ENCODE assay signal across 24 cellular contexts in genomic region chr11:73230276-73230875, GRCh38. TPM values are rescaled to one million over a fixed set of nuclear protein-coding genes. Genes with fewer than 3 reads are reported as not detected.
DNase-seq lines count a peak whose midpoint lies in the region; ATAC-seq and TF ChIP-seq lines count a peak whose summit lies in the region.
"Had no signal": no experiment of that assay in that cellular context is flagged by ENCODE, and none has a peak within 500 bp of the region (broad histone marks: within the 10 kb centered on the region; RNA-seq: fewer than 3 reads in every experiment).

No MANE protein-coding gene starts in this region.

- intact Hi-C loops in psoas muscle (cut with DNase I): no loop called here

- TF ChIP-seq CTCF in glutamatergic neuron (IDR thresholded peaks at IDR 0.05; ENCODE audit: partially characterized antibody, unreplicated experiment): no peak
- TF ChIP-seq CTCF in psoas muscle (IDR thresholded peaks at IDR 0.05): no peak

- peaks cover 5% of the 10 kb centered on the region for H3K4me1 Mint-ChIP-seq in glutamatergic neuron (ENCODE audit: low read depth, unreplicated experiment)
- H3K4me1 Mint-ChIP-seq in activated naive CD8-positive, alpha-beta T cell treated with anti-CD3 and anti-CD28 coated beads, Interleukin-2, amount 50 U/mL, for 24 hours: no peaks in the 10 kb centered on the region
- H3K4me1 Mint-ChIP-seq: immature natural killer cell had no signal

- H3K9me3 Mint-ChIP-seq in glutamatergic neuron (ENCODE audit: unreplicated experiment): peaks cover 2% of the 10 kb centered on the region
- no peaks in the 10 kb centered on the region for H3K9me3 Mint-ChIP-seq in activated naive CD8-positive, alpha-beta T cell treated with anti-CD3 and anti-CD28 coated beads, Interleukin-2, amount 50 U/mL, for 24 hours
- H3K9me3 Mint-ChIP-seq: immature natural killer cell had no signal

- H4K20me1 ChIP-seq in BLaER1: no peaks in the 10 kb centered on the region

- no peak overlapping the region for H3K4me3 ChIP-seq in BLaER1
- H3K4me3 ChIP-seq in H7 (ENCODE audit: insufficient read depth, low read depth, low read length): no peak overlapping the region
- no peak overlapping the region for H3K4me3 ChIP-seq in psoas muscle
- H3K4me3 ChIP-seq: breast epithelium had no signal

- ATAC-seq in psoas muscle: no peak
- ATAC-seq in activated CD4-positive, CD25-positive, alpha-beta regulatory T cell treated with anti-CD3 and anti-CD28 coated beads, Interleukin-2, amount 50 U/mL, for 24 hours: no peak
- ATAC-seq in activated naive CD8-positive, alpha-beta T cell treated with anti-CD3 and anti-CD28 coated beads, Interleukin-2, amount 50 U/mL, for 24 hours: no peak
- ATAC-seq: foreskin keratinocyte, HCT116 had no signal

- H3K9me3 ChIP-seq in BLaER1 (no peaks in the 10 kb centered on the region), psoas muscle (no peaks in the 10 kb centered on the region)
- H3K9me3 ChIP-seq: breast epithelium, neutrophil had no signal

- peak overlapping the region; percentile 50; the same call in 1 of the 2 replicates for H3K4me2 ChIP-seq in BLaER1

- H3K9ac ChIP-seq in BLaER1: no peak overlapping the region

- H3K27me3 Mint-ChIP-seq in glutamatergic neuron (ENCODE audit: unreplicated experiment): peaks cover 9% of the 10 kb centered on the region
- peaks cover 2% of the 10 kb centered on the region for H3K27me3 Mint-ChIP-seq in activated naive CD8-positive, alpha-beta T cell treated with anti-CD3 and anti-CD28 coated beads, Interleukin-2, amount 50 U/mL, for 24 hours

- H3K36me3 ChIP-seq in BLaER1 (no peaks in the 10 kb centered on the region), H7 (replicated peaks; ENCODE audit: control insufficient read depth, insufficient read depth, low read length) (no peaks in the 10 kb centered on the region), psoas muscle (ENCODE audit: insufficient read depth in 1 of 2, low read depth in 1 of 2) (peaks cover 0 to 46% of the 10 kb centered on the region in 2 donors)
- H3K36me3 ChIP-seq: breast epithelium had no signal

- H3K4me1 ChIP-seq in BLaER1 (peaks cover 13% of the 10 kb centered on the region), psoas muscle (peaks cover 29% of the 10 kb centered on the region)

- DNase-seq in H7 (peak; percentile 11), glutamatergic neuron (peak; percentile 3), psoas muscle (peak in 1 of 2 donors; percentile 32), NCI-H2107 (lab: John Stamatoyannopoulos, UW) (no peak)
- no peak for DNase-seq in activated naive CD8-positive, alpha-beta T cell treated with anti-CD3 and anti-CD28 coated beads, Interleukin-2, amount 50 U/mL, for 24 hours
- DNase-seq: activated CD4-positive, alpha-beta T cell treated with anti-CD3 and anti-CD28 coated beads, Interleukin-2, amount 50 U/mL, for 48 hours; activated gamma-delta T cell; activated T-cell treated with anti-CD3 and anti-CD28 coated beads for 4 hours; Calu3; effector CD8-positive, alpha-beta T cell; foreskin keratinocyte; hippocampal formation; immature natural killer cell; NCI-H1092 treated with DMSO at 0.1 percent for 48 hours; NCI-H1930; NCI-H226; NCI-H748 treated with DMSO at 0.1 percent for 48 hours had no signal

- 79 to 88% (median 86%) methylated on average over 8 of the region's 8 CpGs for WGBS in psoas muscle, 3 donors

- H3K27me3 ChIP-seq in BLaER1: no peaks in the 10 kb centered on the region
- H3K27me3 ChIP-seq in H7 (ENCODE audit: control insufficient read depth, insufficient read depth, low read length): no peaks in the 10 kb centered on the region
- no peaks in the 10 kb centered on the region for H3K27me3 ChIP-seq in psoas muscle (ENCODE audit: insufficient read depth in 3 of 3, low read length in 2 of 3)
- H3K27me3 ChIP-seq: breast epithelium, foreskin keratinocyte, neutrophil had no signal

- H3K4me3 Mint-ChIP-seq in glutamatergic neuron (ENCODE audit: unreplicated experiment): no peak overlapping the region
- no peak overlapping the region for H3K4me3 Mint-ChIP-seq in activated naive CD8-positive, alpha-beta T cell treated with anti-CD3 and anti-CD28 coated beads, Interleukin-2, amount 50 U/mL, for 24 hours
- H3K4me3 Mint-ChIP-seq: immature natural killer cell had no signal

- H3K27ac Mint-ChIP-seq in glutamatergic neuron (ENCODE audit: unreplicated experiment): no peak overlapping the region
- no peak overlapping the region for H3K27ac Mint-ChIP-seq in activated naive CD8-positive, alpha-beta T cell treated with anti-CD3 and anti-CD28 coated beads, Interleukin-2, amount 50 U/mL, for 24 hours
- H3K27ac Mint-ChIP-seq: immature natural killer cell had no signal

- H3K36me3 Mint-ChIP-seq in glutamatergic neuron (ENCODE audit: unreplicated experiment): no peaks in the 10 kb centered on the region
- no peaks in the 10 kb centered on the region for H3K36me3 Mint-ChIP-seq in activated naive CD8-positive, alpha-beta T cell treated with anti-CD3 and anti-CD28 coated beads, Interleukin-2, amount 50 U/mL, for 24 hours (ENCODE audit: low read depth)
- H3K36me3 Mint-ChIP-seq: immature natural killer cell had no signal

- H3K27ac ChIP-seq in BLaER1 (no peak overlapping the region), psoas muscle (peak overlapping the region; percentile 36)
- H3K27ac ChIP-seq: breast epithelium, C4-2B, foreskin keratinocyte, neutrophil, VCaP had no signal

RNA-seq across cellular contexts. Expression of gene P2RY2, which starts 12.3 kb away (rescaled TPM):
- total RNA-seq in H7 (2014; rRNA removed; shearing (Covaris generic)): 0.11 and 0.35 TPM in 2 replicates
- total RNA-seq in glutamatergic neuron (ENCODE audit: unreplicated experiment): 0.69 TPM
- 10 to 100 TPM; 18.7 to 90.9 (median 43.8) TPM for total RNA-seq in psoas muscle
- 10 to 100 TPM; 43.8 to 50.9 (median 44.9) TPM for polyA plus RNA-seq in psoas muscle

RNA-seq across cellular contexts. Expression of gene P2RY6, which starts 41.8 kb away (rescaled TPM):
- total RNA-seq in H7 (2014; rRNA removed; shearing (Covaris generic)): 0.66 TPM in 1 of 2 replicates, not detected in the other
- total RNA-seq in glutamatergic neuron (ENCODE audit: unreplicated experiment) (not detected), psoas muscle (1 to 10 TPM in 3 of 4 donors, under 1 TPM in 1; 0.96 to 2.5 (median 1.5) TPM)
- 1 to 10 TPM in 2 of 3 donors, under 1 TPM in 1; 0.59 to 1.6 (median 1.2) TPM for polyA plus RNA-seq in psoas muscle
- total RNA-seq: Calu3, foreskin keratinocyte had no signal
- polyA plus RNA-seq: foreskin keratinocyte had no signal

Comparison
In these comparisons a context has a peak if more than half of its experiments do, and no peak if none do; other contexts are left out.
1. DNase-seq: peak in H7 (single experiment) and glutamatergic neuron (single experiment); none in NCI-H2107 (single experiment) and activated naive CD8-positive, alpha-beta T cell treated with anti-CD3 and anti-CD28 coated beads, Interleukin-2, amount 50 U/mL, for 24 hours (single experiment).
2. RNA of gene P2RY2, which starts 12.3 kb away (total RNA-seq): 18.7 to 90.9 TPM in psoas muscle; 0.69 TPM in glutamatergic neuron (single experiment) and 0.11 to 0.35 TPM in H7; every median in the first group is over 10 times any median in the second.